In the genomic region with DNA sequence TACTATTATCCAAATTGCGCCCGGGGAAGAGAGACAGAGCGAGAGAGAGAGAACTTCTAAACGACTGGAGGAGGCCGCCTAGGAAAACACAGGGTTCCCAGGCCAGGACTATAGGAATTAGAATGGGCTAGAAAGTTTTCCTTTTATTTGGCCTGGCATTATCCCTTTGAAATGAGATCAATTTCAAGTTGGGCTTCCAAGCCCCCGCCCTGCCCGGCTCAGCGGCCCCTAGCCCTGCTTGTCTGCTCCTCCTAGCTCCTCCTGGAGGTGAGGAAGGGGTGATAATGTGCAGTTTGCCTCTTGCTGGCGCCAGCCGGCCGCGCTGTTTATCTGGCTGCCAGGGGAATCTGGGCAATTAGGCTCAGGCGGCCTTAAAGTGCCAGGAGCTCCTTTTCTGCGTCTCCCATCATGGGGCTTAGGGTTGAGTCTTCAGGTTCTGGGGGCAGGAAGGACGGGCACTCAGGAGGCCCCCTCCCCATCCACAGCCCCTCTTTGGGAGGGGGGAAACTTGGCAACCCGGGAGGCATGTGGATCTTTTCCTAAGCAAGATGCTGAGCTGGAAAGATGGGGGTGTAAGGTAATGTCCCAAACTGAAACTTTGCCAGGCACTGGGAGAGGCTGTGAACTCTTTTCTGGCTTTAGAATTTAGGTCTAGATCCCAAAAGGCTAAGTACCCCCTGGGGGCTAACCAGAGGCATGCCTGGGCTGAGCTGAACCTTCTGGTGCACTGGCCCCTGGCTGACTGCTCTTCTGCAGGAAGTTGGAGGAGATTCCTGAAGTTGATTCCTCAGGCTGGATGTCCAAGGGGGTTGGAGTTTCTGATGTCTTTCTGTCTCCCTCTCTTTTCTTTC, we compare ENCODE assay signal across 1 cellular context.
TF ChIP-seq lines count a peak whose summit lies in the region.

No MANE protein-coding gene starts in this region.

TF ChIP-seq in HEK293, 187 proteins besides CTCF, POLR2A, EP300 and RAD21 (continued from another document and continues in another):
- TF ChIP-seq, protein P1, sequence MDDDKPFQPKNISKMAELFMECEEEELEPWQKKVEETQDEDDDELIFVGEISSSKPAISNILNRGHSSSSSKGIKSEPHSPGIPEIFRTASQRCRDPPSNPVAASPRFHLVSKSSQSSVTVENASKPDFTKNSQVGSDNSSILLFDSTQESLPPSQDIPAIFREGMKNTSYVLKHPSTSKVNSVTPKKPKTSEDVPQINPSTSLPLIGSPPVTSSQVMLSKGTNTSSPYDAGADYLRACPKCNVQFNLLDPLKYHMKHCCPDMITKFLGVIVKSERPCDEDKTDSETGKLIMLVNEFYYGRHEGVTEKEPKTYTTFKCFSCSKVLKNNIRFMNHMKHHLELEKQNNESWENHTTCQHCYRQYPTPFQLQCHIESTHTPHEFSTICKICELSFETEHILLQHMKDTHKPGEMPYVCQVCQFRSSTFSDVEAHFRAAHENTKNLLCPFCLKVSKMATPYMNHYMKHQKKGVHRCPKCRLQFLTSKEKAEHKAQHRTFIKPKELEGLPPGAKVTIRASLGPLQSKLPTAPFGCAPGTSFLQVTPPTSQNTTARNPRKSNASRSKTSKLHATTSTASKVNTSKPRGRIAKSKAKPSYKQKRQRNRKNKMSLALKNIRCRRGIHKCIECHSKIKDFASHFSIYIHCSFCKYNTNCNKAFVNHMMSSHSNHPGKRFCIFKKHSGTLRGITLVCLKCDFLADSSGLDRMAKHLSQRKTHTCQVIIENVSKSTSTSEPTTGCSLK (tag by site-specific recombination; IDR thresholded peaks at IDR 0.05): no peak
- TF ChIP-seq OSR2 (tag by site-specific recombination; IDR thresholded peaks at IDR 0.05) (0 out of 2 replicates have a peak, but pooled peaks have one; percentile 27), ZNF174 (tag by site-specific recombination; IDR thresholded peaks at IDR 0.05) (no peak), ZEB2 (tag by site-specific recombination; IDR thresholded peaks at IDR 0.05) (peak; percentile 76; the same call in 1 of the 2 replicates), ZNF248 (tag by site-specific recombination; IDR thresholded peaks at IDR 0.05) (no peak), ZNF341 (tag by site-specific recombination; IDR thresholded peaks at IDR 0.05; ENCODE audit: low read depth) (no peak), KLF9 (tag by site-specific recombination; IDR thresholded peaks at IDR 0.05; ENCODE audit: low read depth) (no peak), ZNF843 (tag by site-specific recombination; IDR thresholded peaks at IDR 0.05) (no peak), ZNF211 (tag by site-specific recombination; IDR thresholded peaks at IDR 0.05; ENCODE audit: low read depth) (no peak), ZNF544 (tag by site-specific recombination; IDR thresholded peaks at IDR 0.05) (no peak), ZNF549 (tag by site-specific recombination; IDR thresholded peaks at IDR 0.05) (no peak), ZBTB7A (tag by site-specific recombination; IDR thresholded peaks at IDR 0.05; ENCODE audit: low read depth) (no peak), GLIS1 (tag by site-specific recombination; IDR thresholded peaks at IDR 0.05) (peak; percentile 57; the same call in 1 of the 2 replicates), ZNF707 (tag by site-specific recombination; IDR thresholded peaks at IDR 0.05) (no peak), ZNF223 (tag by site-specific recombination; IDR thresholded peaks at IDR 0.05) (no peak), REPIN1 (tag by site-specific recombination; IDR thresholded peaks at IDR 0.05; ENCODE audit: low read depth) (no peak), YY2 (tag by site-specific recombination; IDR thresholded peaks at IDR 0.05) (no peak), ZNF266 (tag by site-specific recombination; IDR thresholded peaks at IDR 0.05; ENCODE audit: low read depth) (no peak), ZIC2 (tag by site-specific recombination; IDR thresholded peaks at IDR 0.05) (no peak; the same call in 1 of the 2 replicates), ZBTB8A (tag by site-specific recombination; IDR thresholded peaks at IDR 0.05) (peak; percentile 72), BCL11A (tag by site-specific recombination; IDR thresholded peaks at IDR 0.05; ENCODE audit: low read depth) (no peak), SP7 (tag by site-specific recombination; IDR thresholded peaks at IDR 0.05) (no peak), ZNF555 (tag by site-specific recombination; conservative IDR thresholded peaks at IDR 0.05) (no peak), FEZF1 (tag by site-specific recombination; IDR thresholded peaks at IDR 0.05) (peak; percentile 87), ZNF132 (tag by site-specific recombination; IDR thresholded peaks at IDR 0.05; ENCODE audit: borderline replicate concordance) (no peak), ZNF747 (tag by site-specific recombination; IDR thresholded peaks at IDR 0.05) (no peak), OVOL3 (tag by site-specific recombination; IDR thresholded peaks at IDR 0.05) (no peak), SALL2 (tag by site-specific recombination; IDR thresholded peaks at IDR 0.05; ENCODE audit: borderline replicate concordance) (no peak), HOXC10 (CRISPR knock-in tag; IDR thresholded peaks at IDR 0.05) (no peak), ZNF404 (tag by site-specific recombination; IDR thresholded peaks at IDR 0.05) (no peak), ZNF175 (tag by site-specific recombination; IDR thresholded peaks at IDR 0.05) (no peak), ZNF146 (tag by site-specific recombination; IDR thresholded peaks at IDR 0.05) (no peak), ZNF239 (tag by site-specific recombination; IDR thresholded peaks at IDR 0.05) (no peak), RBAK (tag by site-specific recombination; IDR thresholded peaks at IDR 0.05) (no peak), ZNF2 (tag by site-specific recombination; IDR thresholded peaks at IDR 0.05) (no peak), ZBTB20 (tag by site-specific recombination; IDR thresholded peaks at IDR 0.05) (peak; percentile 54; the same call in 1 of the 2 replicates)
- TF ChIP-seq, protein P2, sequence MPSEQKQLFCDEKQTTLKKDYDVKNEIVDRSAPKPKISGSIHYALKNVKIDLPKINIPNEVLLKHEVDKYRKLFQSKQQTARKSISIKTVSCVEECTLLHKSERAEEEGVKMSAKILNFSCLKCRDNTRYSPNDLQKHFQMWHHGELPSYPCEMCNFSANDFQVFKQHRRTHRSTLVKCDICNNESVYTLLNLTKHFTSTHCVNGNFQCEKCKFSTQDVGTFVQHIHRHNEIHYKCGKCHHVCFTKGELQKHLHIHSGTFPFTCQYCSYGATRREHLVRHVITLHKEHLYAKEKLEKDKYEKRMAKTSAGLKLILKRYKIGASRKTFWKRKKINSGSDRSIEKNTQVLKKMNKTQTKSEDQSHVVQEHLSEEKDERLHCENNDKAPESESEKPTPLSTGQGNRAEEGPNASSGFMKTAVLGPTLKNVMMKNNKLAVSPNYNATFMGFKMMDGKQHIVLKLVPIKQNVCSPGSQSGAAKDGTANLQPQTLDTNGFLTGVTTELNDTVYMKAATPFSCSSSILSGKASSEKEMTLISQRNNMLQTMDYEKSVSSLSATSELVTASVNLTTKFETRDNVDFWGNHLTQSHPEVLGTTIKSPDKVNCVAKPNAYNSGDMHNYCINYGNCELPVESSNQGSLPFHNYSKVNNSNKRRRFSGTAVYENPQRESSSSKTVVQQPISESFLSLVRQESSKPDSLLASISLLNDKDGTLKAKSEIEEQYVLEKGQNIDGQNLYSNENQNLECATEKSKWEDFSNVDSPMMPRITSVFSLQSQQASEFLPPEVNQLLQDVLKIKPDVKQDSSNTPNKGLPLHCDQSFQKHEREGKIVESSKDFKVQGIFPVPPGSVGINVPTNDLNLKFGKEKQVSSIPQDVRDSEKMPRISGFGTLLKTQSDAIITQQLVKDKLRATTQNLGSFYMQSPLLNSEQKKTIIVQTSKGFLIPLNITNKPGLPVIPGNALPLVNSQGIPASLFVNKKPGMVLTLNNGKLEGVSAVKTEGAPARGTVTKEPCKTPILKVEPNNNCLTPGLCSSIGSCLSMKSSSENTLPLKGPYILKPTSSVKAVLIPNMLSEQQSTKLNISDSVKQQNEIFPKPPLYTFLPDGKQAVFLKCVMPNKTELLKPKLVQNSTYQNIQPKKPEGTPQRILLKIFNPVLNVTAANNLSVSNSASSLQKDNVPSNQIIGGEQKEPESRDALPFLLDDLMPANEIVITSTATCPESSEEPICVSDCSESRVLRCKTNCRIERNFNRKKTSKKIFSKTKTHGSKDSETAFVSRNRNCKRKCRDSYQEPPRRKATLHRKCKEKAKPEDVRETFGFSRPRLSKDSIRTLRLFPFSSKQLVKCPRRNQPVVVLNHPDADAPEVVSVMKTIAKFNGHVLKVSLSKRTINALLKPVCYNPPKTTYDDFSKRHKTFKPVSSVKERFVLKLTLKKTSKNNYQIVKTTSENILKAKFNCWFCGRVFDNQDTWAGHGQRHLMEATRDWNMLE (tag by site-specific recombination; conservative IDR thresholded peaks at IDR 0.05; ENCODE audit: low read depth): no peak
- TF ChIP-seq, protein P3, sequence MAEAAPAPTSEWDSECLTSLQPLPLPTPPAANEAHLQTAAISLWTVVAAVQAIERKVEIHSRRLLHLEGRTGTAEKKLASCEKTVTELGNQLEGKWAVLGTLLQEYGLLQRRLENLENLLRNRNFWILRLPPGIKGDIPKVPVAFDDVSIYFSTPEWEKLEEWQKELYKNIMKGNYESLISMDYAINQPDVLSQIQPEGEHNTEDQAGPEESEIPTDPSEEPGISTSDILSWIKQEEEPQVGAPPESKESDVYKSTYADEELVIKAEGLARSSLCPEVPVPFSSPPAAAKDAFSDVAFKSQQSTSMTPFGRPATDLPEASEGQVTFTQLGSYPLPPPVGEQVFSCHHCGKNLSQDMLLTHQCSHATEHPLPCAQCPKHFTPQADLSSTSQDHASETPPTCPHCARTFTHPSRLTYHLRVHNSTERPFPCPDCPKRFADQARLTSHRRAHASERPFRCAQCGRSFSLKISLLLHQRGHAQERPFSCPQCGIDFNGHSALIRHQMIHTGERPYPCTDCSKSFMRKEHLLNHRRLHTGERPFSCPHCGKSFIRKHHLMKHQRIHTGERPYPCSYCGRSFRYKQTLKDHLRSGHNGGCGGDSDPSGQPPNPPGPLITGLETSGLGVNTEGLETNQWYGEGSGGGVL (tag by site-specific recombination; IDR thresholded peaks at IDR 0.05): no peak
- TF ChIP-seq, protein P4, sequence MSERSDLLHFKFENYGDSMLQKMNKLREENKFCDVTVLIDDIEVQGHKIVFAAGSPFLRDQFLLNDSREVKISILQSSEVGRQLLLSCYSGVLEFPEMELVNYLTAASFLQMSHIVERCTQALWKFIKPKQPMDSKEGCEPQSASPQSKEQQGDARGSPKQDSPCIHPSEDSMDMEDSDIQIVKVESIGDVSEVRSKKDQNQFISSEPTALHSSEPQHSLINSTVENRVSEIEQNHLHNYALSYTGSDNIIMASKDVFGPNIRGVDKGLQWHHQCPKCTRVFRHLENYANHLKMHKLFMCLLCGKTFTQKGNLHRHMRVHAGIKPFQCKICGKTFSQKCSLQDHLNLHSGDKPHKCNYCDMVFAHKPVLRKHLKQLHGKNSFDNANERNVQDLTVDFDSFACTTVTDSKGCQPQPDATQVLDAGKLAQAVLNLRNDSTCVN (tag by site-specific recombination; optimal IDR thresholded peaks at IDR 0.05): peak; percentile 3
- TF ChIP-seq, protein P5, sequence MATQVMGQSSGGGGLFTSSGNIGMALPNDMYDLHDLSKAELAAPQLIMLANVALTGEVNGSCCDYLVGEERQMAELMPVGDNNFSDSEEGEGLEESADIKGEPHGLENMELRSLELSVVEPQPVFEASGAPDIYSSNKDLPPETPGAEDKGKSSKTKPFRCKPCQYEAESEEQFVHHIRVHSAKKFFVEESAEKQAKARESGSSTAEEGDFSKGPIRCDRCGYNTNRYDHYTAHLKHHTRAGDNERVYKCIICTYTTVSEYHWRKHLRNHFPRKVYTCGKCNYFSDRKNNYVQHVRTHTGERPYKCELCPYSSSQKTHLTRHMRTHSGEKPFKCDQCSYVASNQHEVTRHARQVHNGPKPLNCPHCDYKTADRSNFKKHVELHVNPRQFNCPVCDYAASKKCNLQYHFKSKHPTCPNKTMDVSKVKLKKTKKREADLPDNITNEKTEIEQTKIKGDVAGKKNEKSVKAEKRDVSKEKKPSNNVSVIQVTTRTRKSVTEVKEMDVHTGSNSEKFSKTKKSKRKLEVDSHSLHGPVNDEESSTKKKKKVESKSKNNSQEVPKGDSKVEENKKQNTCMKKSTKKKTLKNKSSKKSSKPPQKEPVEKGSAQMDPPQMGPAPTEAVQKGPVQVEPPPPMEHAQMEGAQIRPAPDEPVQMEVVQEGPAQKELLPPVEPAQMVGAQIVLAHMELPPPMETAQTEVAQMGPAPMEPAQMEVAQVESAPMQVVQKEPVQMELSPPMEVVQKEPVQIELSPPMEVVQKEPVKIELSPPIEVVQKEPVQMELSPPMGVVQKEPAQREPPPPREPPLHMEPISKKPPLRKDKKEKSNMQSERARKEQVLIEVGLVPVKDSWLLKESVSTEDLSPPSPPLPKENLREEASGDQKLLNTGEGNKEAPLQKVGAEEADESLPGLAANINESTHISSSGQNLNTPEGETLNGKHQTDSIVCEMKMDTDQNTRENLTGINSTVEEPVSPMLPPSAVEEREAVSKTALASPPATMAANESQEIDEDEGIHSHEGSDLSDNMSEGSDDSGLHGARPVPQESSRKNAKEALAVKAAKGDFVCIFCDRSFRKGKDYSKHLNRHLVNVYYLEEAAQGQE (tag by site-specific recombination; IDR thresholded peaks at IDR 0.05): no peak
- TF ChIP-seq, protein P6, sequence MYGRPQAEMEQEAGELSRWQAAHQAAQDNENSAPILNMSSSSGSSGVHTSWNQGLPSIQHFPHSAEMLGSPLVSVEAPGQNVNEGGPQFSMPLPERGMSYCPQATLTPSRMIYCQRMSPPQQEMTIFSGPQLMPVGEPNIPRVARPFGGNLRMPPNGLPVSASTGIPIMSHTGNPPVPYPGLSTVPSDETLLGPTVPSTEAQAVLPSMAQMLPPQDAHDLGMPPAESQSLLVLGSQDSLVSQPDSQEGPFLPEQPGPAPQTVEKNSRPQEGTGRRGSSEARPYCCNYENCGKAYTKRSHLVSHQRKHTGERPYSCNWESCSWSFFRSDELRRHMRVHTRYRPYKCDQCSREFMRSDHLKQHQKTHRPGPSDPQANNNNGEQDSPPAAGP (tag by site-specific recombination; IDR thresholded peaks at IDR 0.05): no peak
- TF ChIP-seq, protein P7, sequence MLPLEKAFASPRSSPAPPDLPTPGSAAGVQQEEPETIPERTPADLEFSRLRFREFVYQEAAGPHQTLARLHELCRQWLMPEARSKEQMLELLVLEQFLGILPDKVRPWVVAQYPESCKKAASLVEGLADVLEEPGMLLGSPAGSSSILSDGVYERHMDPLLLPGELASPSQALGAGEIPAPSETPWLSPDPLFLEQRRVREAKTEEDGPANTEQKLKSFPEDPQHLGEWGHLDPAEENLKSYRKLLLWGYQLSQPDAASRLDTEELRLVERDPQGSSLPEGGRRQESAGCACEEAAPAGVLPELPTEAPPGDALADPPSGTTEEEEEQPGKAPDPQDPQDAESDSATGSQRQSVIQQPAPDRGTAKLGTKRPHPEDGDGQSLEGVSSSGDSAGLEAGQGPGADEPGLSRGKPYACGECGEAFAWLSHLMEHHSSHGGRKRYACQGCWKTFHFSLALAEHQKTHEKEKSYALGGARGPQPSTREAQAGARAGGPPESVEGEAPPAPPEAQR (tag by site-specific recombination; IDR thresholded peaks at IDR 0.05): no peak
- TF ChIP-seq, protein P8, sequence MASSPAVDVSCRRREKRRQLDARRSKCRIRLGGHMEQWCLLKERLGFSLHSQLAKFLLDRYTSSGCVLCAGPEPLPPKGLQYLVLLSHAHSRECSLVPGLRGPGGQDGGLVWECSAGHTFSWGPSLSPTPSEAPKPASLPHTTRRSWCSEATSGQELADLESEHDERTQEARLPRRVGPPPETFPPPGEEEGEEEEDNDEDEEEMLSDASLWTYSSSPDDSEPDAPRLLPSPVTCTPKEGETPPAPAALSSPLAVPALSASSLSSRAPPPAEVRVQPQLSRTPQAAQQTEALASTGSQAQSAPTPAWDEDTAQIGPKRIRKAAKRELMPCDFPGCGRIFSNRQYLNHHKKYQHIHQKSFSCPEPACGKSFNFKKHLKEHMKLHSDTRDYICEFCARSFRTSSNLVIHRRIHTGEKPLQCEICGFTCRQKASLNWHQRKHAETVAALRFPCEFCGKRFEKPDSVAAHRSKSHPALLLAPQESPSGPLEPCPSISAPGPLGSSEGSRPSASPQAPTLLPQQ (tag by site-specific recombination; IDR thresholded peaks at IDR 0.05): peak; percentile 65; the same call in 1 of the 2 replicates
